ENCODE assay signal across 8 cellular contexts in the genomic region with DNA sequence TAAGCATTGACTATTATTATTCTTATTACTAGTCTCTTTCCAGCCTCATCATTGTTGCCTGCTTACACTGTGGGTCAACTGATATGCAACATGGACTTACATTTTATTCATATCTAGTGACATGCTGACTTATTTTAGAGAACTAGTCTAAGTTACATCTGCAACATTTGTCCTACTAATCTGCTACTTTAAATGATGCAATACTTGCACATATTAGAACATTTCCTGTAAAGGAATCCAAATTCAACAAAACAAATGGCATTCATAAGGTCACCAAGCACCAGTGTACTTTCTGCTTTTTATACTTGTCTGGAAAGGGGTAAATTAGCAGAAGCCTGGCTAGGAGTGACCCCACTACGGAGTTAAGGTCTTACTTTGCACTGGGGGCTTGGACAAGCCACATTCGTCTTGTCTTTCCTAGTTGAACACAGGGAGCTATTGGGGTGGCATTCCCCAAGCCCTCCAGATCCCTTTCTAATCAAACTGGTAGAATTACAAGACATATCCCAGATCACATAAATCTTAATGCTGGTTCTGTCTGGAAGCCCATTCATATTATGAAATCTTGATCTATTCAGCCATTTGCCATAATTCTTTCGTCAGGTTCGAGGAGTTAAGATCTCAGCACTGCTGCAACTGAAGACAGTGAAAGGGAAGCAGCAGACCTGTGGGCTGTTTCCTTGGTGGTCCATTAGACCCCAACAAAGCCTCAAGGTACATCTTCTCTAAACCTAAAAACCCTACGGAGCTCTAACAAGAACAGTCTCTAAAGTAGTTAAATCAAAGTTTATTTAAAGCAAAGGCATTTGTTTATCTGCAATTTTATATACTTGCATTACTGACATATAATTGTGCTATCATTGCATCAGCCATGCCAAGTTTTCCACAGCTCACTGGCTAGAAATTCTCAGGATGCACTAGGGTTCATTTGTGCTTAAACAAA. TPM values are rescaled to one million over a fixed set of nuclear protein-coding genes. Genes with fewer than 3 reads are reported as not detected.
A peak's percentile ranks its signal among the peaks of the same experiment; 100 is the strongest.
DNase-seq lines count a peak whose midpoint lies in the region; ATAC-seq and TF ChIP-seq lines count a peak whose summit lies in the region.

No MANE protein-coding gene starts in this region.

- H3K27ac Mint-ChIP-seq in brain: peak overlapping the region in 4 of 5 experiments; percentile 11 to 93 (median 73)

- no peak overlapping the region for H2AFZ ChIP-seq in ACC112 (ENCODE audit: low read length, unreplicated experiment)

- no peak overlapping the region for H2AK5ac ChIP-seq in mesendoderm (ENCODE audit: low read length)

- peaks cover 20% of the 10 kb centered on the region for H3K4me1 Mint-ChIP-seq in brain

- DNase-seq in Kasumi-1 (lab: John Stamatoyannopoulos, UW): peak; percentile 23 to 52
- no peak for DNase-seq in mesendoderm
- DNase-seq in HuH-7.5 (ENCODE audit: low spot score): no peak
- no peak for DNase-seq in NCI-H1930 (lab: John Stamatoyannopoulos, UW)
- DNase-seq in dorsolateral prefrontal cortex: no peak

- H2BK120ac ChIP-seq in mesendoderm (ENCODE audit: low read depth, low read length): no peak overlapping the region

- H2BK15ac ChIP-seq in mesendoderm (replicated peaks; ENCODE audit: low read depth): no peak overlapping the region

- no peak overlapping the region for H3K9ac ChIP-seq in mesendoderm (ENCODE audit: low read length)

- H3K4me1 ChIP-seq in ACC112 (ENCODE audit: control insufficient read depth, insufficient read depth, low read length, unreplicated experiment): peaks cover 60% of the 10 kb centered on the region
- no peaks in the 10 kb centered on the region for H3K4me1 ChIP-seq in mesendoderm (ENCODE audit: control insufficient read depth, low read depth, low read length)

- H3K79me2 ChIP-seq in ACC112 (ENCODE audit: control insufficient read depth, insufficient read depth, low read length, unreplicated experiment): no peaks in the 10 kb centered on the region
- H3K79me2 ChIP-seq in mesendoderm (ENCODE audit: control insufficient read depth, insufficient read depth, low read length): no peaks in the 10 kb centered on the region

- no peak overlapping the region for H2BK5ac ChIP-seq in mesendoderm (ENCODE audit: low read length)

- TF ChIP-seq CTCF in brain (conservative IDR thresholded peaks at IDR 0.05) (no peak), dorsolateral prefrontal cortex (IDR thresholded peaks at IDR 0.05 in 54 of 56, conservative IDR thresholded peaks at IDR 0.05 in 2 of 56; ENCODE audit: low read depth in 1 of 56, partially characterized antibody in 56 of 56) (no peak)

- H3K36me3 ChIP-seq in ACC112 (ENCODE audit: insufficient read depth, low read length) (no peaks in the 10 kb centered on the region), mesendoderm (ENCODE audit: control insufficient read depth, insufficient read depth, low read length) (no peaks in the 10 kb centered on the region)

- H4K8ac ChIP-seq in mesendoderm (ENCODE audit: low read depth, low read length): no peak overlapping the region

- no peaks in the 10 kb centered on the region for H3K79me1 ChIP-seq in mesendoderm (ENCODE audit: low read length)

- peak overlapping the region; percentile 45 for H3K18ac ChIP-seq in mesendoderm (ENCODE audit: low read length)

- ATAC-seq in GM19351 (IDR thresholded peaks at IDR 0.05; ENCODE audit: unreplicated experiment): no peak

- H3K4me3 Mint-ChIP-seq in brain: peak overlapping the region in 1 of 5 experiments; percentile 38

- no peaks in the 10 kb centered on the region for H3K36me3 Mint-ChIP-seq in brain

- no peak overlapping the region for H3K56ac ChIP-seq in mesendoderm (ENCODE audit: low read length)

- H3K4ac ChIP-seq in mesendoderm (ENCODE audit: low read depth, low read length): peak overlapping the region; percentile 2

- H3K27me3 ChIP-seq in ACC112 (ENCODE audit: insufficient read depth, low read length) (no peaks in the 10 kb centered on the region), mesendoderm (ENCODE audit: insufficient read depth, low read length, poor library complexity) (no peaks in the 10 kb centered on the region), dorsolateral prefrontal cortex (no peaks in the 10 kb centered on the region)

- WGBS in mesendoderm (ENCODE audit: extremely low coverage, insufficient coverage, low lambda C conversion rate): no CpG with 5 or more reads among the region's 5 CpGs

- H3K9me3 Mint-ChIP-seq in brain: peaks cover 0 to 3% (median 0%) of the 10 kb centered on the region in 5 experiments

- H3K4me3 ChIP-seq in ACC112 (ENCODE audit: low read depth, low read length) (peak overlapping the region; percentile 36), mesendoderm (ENCODE audit: low read length) (no peak overlapping the region), dorsolateral prefrontal cortex (no peak overlapping the region)

- H3K27me3 Mint-ChIP-seq in brain: no peaks in the 10 kb centered on the region

- no peak overlapping the region for H4K5ac ChIP-seq in mesendoderm (ENCODE audit: low read length)

- H3K23ac ChIP-seq in mesendoderm (ENCODE audit: low read length): no peak overlapping the region

- intact Hi-C loops in dorsolateral prefrontal cortex (cut with DNase I): no loop called here

- no peak overlapping the region for H3K4me2 ChIP-seq in mesendoderm (ENCODE audit: low read length)

- H3K27ac ChIP-seq in ACC112 (ENCODE audit: low read depth, low read length): peak overlapping the region; percentile 93
- no peak overlapping the region for H3K27ac ChIP-seq in mesendoderm (ENCODE audit: low read depth, low read length)
- peak overlapping the region in 19 of 59 donors; percentile 1 to 62 (median 29) for H3K27ac ChIP-seq in dorsolateral prefrontal cortex

RNA-seq across cellular contexts. Expression of a gene that starts 49.9 kb away (rescaled TPM):
- polyA plus RNA-seq in brain (ENCODE audit: insufficient read depth, low read depth, low replicate concordance): 228 TPM
- polyA plus RNA-seq in mesendoderm (2013, experiment 1 of 2): 369 TPM
- 372 TPM for polyA plus RNA-seq in mesendoderm (2013, experiment 2 of 2)
- total RNA-seq in dorsolateral prefrontal cortex: 100 to 1,000 TPM; 342 to 975 (median 727) TPM

Comparison
In these comparisons a context has a peak if more than half of its experiments do, and no peak if none do; other contexts are left out.
1. DNase-seq: peak in Kasumi-1 (2 of 2); none in mesendoderm (single experiment), HuH-7.5 (single experiment), NCI-H1930 (0 of 2) and dorsolateral prefrontal cortex (0 of 10).